ENCODE assay signal across 12 cellular contexts in the genomic region with DNA sequence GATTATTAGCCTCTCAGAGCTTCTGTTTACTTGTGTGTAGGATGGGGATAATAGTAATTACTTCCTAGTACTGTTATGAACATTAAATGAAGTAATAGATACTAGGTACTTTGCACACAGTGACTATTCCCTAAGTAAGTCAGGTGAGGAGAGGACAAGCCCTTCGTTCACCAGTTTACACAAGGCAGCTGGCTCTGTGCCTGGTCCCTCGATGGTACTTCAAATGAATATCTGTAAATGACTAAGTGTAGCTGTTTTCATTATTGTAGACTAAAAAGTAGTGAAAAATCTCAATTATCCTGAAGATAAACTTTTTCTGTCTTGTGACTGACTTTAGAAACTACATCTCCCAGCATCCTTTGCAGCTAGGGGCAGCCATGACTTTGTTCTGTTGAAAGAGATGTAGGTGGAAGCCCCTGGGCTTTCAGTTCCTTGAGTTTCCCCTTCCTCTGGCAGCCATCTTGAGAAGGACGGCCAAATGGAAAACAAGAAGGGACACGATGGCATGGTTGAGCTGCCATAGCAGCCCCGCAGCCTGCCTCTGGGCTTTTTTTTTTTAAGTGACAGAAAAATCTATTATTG. TPM values are rescaled to one million over a fixed set of nuclear protein-coding genes. Genes with fewer than 3 reads are reported as not detected.
DNase-seq lines count a peak whose midpoint lies in the region; ATAC-seq, FAIRE-seq and TF ChIP-seq lines count a peak whose summit lies in the region.
"Had no signal": no experiment of that assay in that cellular context is flagged by ENCODE, and none has a peak within 500 bp of the region (broad histone marks: within the 10 kb centered on the region; RNA-seq: fewer than 3 reads in every experiment).

No MANE protein-coding gene starts in this region.

- H3K9me3 ChIP-seq in HepG2 (ENCODE audit: low read length) (no peaks in the 10 kb centered on the region), right lobe of liver (no peaks in the 10 kb centered on the region)
- H3K9me3 ChIP-seq: body of pancreas had no signal

- no peaks in the 10 kb centered on the region for H3K79me2 ChIP-seq in HepG2 (ENCODE audit: insufficient read depth, low read length)

- H3K4me1 ChIP-seq in HepG2 (ENCODE audit: insufficient read depth, low read length) (peaks cover 10% of the 10 kb centered on the region), right lobe of liver (peaks cover 0 to 8% (median 2%) of the 10 kb centered on the region in 4 donors)

- POLR2A ChIA-PET in HepG2 (lab: Yijun Ruan, JAX) = no interaction called here

- no peak for ATAC-seq in HepG2
- ATAC-seq in right lobe of liver = no peak
- no peak for ATAC-seq in GM18858 (IDR thresholded peaks at IDR 0.05; ENCODE audit: unreplicated experiment)
- ATAC-seq in HG03135 (IDR thresholded peaks at IDR 0.05; ENCODE audit: unreplicated experiment) = no peak
- ATAC-seq: body of pancreas had no signal

- H3K27ac ChIP-seq in HepG2 (ENCODE audit: extremely low read length, insufficient read depth, low read length) (no peak overlapping the region), right lobe of liver (no peak overlapping the region)
- H3K27ac ChIP-seq: body of pancreas had no signal

- CTCF ChIA-PET in HepG2 (lab: Yijun Ruan, JAX; ENCODE audit: low intra/inter-chr PET ratio, low total read pairs) = no interaction called here

- H2AFZ ChIP-seq in HepG2 (ENCODE audit: low read length) = no peak overlapping the region

- in situ Hi-C loops in HepG2 (cut with HindIII; ENCODE audit: extremely low pct_ligation_motif_present, low pct_unique_long_range_greater_than_20kb) = loop anchor here (10.0 kb wide), 2 partner anchors 313 to 573 kb away; no protein-coding TSS in a partner anchor

- no peak overlapping the region for H3K9ac ChIP-seq in HepG2 (ENCODE audit: insufficient read depth, low read depth, low read length)

- H4K20me1 ChIP-seq in HepG2 (ENCODE audit: insufficient read depth, low read length) = no peaks in the 10 kb centered on the region

- H3K36me3 ChIP-seq in HepG2 (replicated peaks in 1 of 2; ENCODE audit: control insufficient read depth in 1 of 2, insufficient read depth in 2 of 2, low read length in 2 of 2) = no peaks in the 10 kb centered on the region
- no peaks in the 10 kb centered on the region for H3K36me3 ChIP-seq in right lobe of liver

- no peak for TF ChIP-seq RAD21 in HepG2 (CRISPR knock-in tag; IDR thresholded peaks at IDR 0.05)

- TF ChIP-seq POLR2A in HepG2 (IDR thresholded peaks at IDR 0.05; ENCODE audit: insufficient read depth in 1 of 2, low read depth in 2 of 2, low read length in 2 of 2) (no peak), right lobe of liver (IDR thresholded peaks at IDR 0.05) (no peak)

- no peak for TF ChIP-seq EP300 in HepG2 (IDR thresholded peaks at IDR 0.05; ENCODE audit: low read depth in 2 of 2, low read length in 2 of 2)
- TF ChIP-seq EP300 in HepG2 (CRISPR knock-in tag; IDR thresholded peaks at IDR 0.05; ENCODE audit: borderline replicate concordance) = no peak

- intact Hi-C loops in HepG2 (cut with micrococcal nuclease; ENCODE audit: unreplicated experiment) (no loop called here), right lobe of liver (cut with DNase I) (loop anchor here in 1 of 2 donors (10.0 kb wide), 2 partner anchors 283 to 573 kb away; a partner anchor contains a TSS)

- H3K4me2 ChIP-seq in HepG2 (ENCODE audit: low read depth, low read length) = no peak overlapping the region

- FAIRE-seq in HepG2 (lab: Jason Lieb, UNC) (no peak), urothelium cell line (lab: Jason Lieb, UNC) (no peak)
- FAIRE-seq: islet of Langerhans had no signal

- no peak overlapping the region for H3K4me3 ChIP-seq in HepG2 (replicated peaks in 1 of 3; ENCODE audit: insufficient read depth in 1 of 3, low read depth in 2 of 3, low read length in 3 of 3)
- H3K4me3 ChIP-seq in right lobe of liver = no peak overlapping the region
- H3K4me3 ChIP-seq: body of pancreas had no signal

- no peak for DNase-seq in HepG2 (ENCODE audit: low spot score)
- no peak for DNase-seq in right lobe of liver
- peak; percentile 49 for DNase-seq in NCI-H2227 (lab: John Stamatoyannopoulos, UW; ENCODE audit: unreplicated experiment)
- DNase-seq in ecto neural progenitor cell (ENCODE audit: low spot score) = peak; percentile 46
- DNase-seq in urothelium cell line (ENCODE audit: low spot score) = peak; percentile 43
- DNase-seq in middle frontal gyrus (ENCODE audit: extremely low spot score, low spot score) = no peak
- DNase-seq: COR-L47; stimulated activated CD4-positive, alpha-beta T cell treated with anti-CD3 and anti-CD28 coated beads, Interleukin-2, amount 100 ng/mL, for 48 hours had no signal

- WGBS in HepG2 (ENCODE audit: low lambda C conversion rate) = 30% methylated on average over 5 of the region's 5 CpGs
- 61% methylated on average over 5 of the region's 5 CpGs for WGBS in right lobe of liver (ENCODE audit: insufficient coverage, low coverage, low lambda C conversion rate, missing lambda C conversion rate)

- TF ChIP-seq CTCF in HepG2 (CRISPR knock-in tag; IDR thresholded peaks at IDR 0.05) (no peak), right lobe of liver (IDR thresholded peaks at IDR 0.05) (no peak)

- peaks cover 0 to 25% of the 10 kb centered on the region in 2 experiments; a peak in 3 of 5 replicates for H3K27me3 ChIP-seq in HepG2 (ENCODE audit: control insufficient read depth in 1 of 2, insufficient read depth in 2 of 2, low read length in 2 of 2)
- no peaks in the 10 kb centered on the region for H3K27me3 ChIP-seq in right lobe of liver
- H3K27me3 ChIP-seq: body of pancreas had no signal

- BruUV-seq in HepG2 (replicated peaks; lab: Mats Ljungman, UMichigan) = no TSS peak

TF ChIP-seq in HepG2, 621 proteins besides CTCF, POLR2A, EP300 and RAD21:
- TF ChIP-seq ZNF441 (CRISPR knock-in tag; IDR thresholded peaks at IDR 0.05; ENCODE audit: borderline replicate concordance) = no peak
- TF ChIP-seq SAP130 (CRISPR knock-in tag; IDR thresholded peaks at IDR 0.05; ENCODE audit: low read depth) = no peak
- peak; percentile 77 for TF ChIP-seq ZNF143 (CRISPR knock-in tag; IDR thresholded peaks at IDR 0.05)
- no peak for TF ChIP-seq ZBTB3 (CRISPR knock-in tag; IDR thresholded peaks at IDR 0.05; ENCODE audit: borderline replicate concordance, low read depth)
- TF ChIP-seq MTF2 (CRISPR knock-in tag; IDR thresholded peaks at IDR 0.05; ENCODE audit: borderline replicate concordance) = no peak
- peak; percentile 92 for TF ChIP-seq THAP11 (CRISPR knock-in tag; IDR thresholded peaks at IDR 0.05)
- TF ChIP-seq ZNF343 (CRISPR knock-in tag; IDR thresholded peaks at IDR 0.05) = no peak
- TF ChIP-seq YY1 (IDR thresholded peaks at IDR 0.05; ENCODE audit: insufficient read depth, insufficient replicate concordance, low read depth, low read length) = peak; percentile 40
- no peak for TF ChIP-seq ZNF367 (CRISPR knock-in tag; IDR thresholded peaks at IDR 0.05; ENCODE audit: borderline replicate concordance)
- TF ChIP-seq SMAD3 (CRISPR knock-in tag; IDR thresholded peaks at IDR 0.05) = no peak
- TF ChIP-seq GLI4 (CRISPR knock-in tag; IDR thresholded peaks at IDR 0.05; ENCODE audit: borderline replicate concordance) = no peak

RNA-seq across cellular contexts. Expression of a gene that starts 11.7 kb away (rescaled TPM):
- total RNA-seq in HepG2 (2016; rRNA removed; fragmentation: Illumina TruSeq; extraction: Trizol) (not detected in 2 replicates), right lobe of liver (not detected)
- not detected in 2 replicates for total RNA-seq in HepG2 (2016; cell fraction: cytosol; rRNA removed; fragmentation: Illumina TruSeq; extraction: Trizol; ENCODE audit: low read depth)
- not detected in 2 replicates for total RNA-seq in HepG2 (2016; cell fraction: insoluble cytoplasmic fraction; rRNA removed; fragmentation: Illumina TruSeq; extraction: Trizol)
- not detected in 2 replicates for total RNA-seq in HepG2 (2016; cell fraction: membrane; rRNA removed; fragmentation: Illumina TruSeq; extraction: Trizol)
- not detected in 2 replicates for total RNA-seq in HepG2 (2016; cell fraction: nucleus; rRNA removed; fragmentation: Illumina TruSeq; extraction: Trizol)
- not detected in 2 replicates for polyA plus RNA-seq in HepG2 (2011; rRNA removed)
- not detected in 2 replicates for polyA plus RNA-seq in HepG2 (2011; cell fraction: cytosol; rRNA removed)
- polyA plus RNA-seq in HepG2 (2011; cell fraction: nucleus; rRNA removed) = not detected in 2 replicates
- polyA plus RNA-seq in HepG2 (2012) = not detected in 2 replicates
- polyA plus RNA-seq in HepG2 (2016; cell fraction: cytosol; fragmentation: Illumina TruSeq; extraction: Trizol; ENCODE audit: low read depth) = not detected in 2 replicates
- polyA plus RNA-seq in HepG2 (2016; cell fraction: insoluble cytoplasmic fraction; fragmentation: Illumina TruSeq; extraction: Trizol; ENCODE audit: low read depth) = not detected in 2 replicates
- polyA plus RNA-seq in HepG2 (2016; cell fraction: membrane; fragmentation: Illumina TruSeq; extraction: Trizol; ENCODE audit: low read depth) = not detected in 2 replicates
- not detected in 2 replicates for polyA plus RNA-seq in HepG2 (2016; cell fraction: nucleus; fragmentation: Illumina TruSeq; extraction: Trizol; ENCODE audit: insufficient read depth, low read depth)
- 0.10 TPM in 1 of 2 replicates, not detected in the other for polyA minus RNA-seq in HepG2 (2011; rRNA and poly(A)+ RNA removed; ENCODE audit: low replicate concordance)
- polyA minus RNA-seq in HepG2 (2011; cell fraction: cytosol; rRNA and poly(A)+ RNA removed) = not detected in 2 replicates
- polyA minus RNA-seq in HepG2 (2011; cell fraction: nucleus; rRNA and poly(A)+ RNA removed) = not detected in 2 replicates

Comparison
In these comparisons a context has a peak if more than half of its experiments do, and no peak if none do; other contexts are left out.
1. DNase-seq: peak in NCI-H2227 (single experiment), ecto neural progenitor cell (single experiment) and urothelium cell line (single experiment); none in HepG2 (single experiment), right lobe of liver (0 of 3) and middle frontal gyrus (single experiment).